ENCODE assay signal across 14 cellular contexts in genomic region chr3:177804032-177804431, GRCh38.
DNase-seq lines count a peak whose midpoint lies in the region; ATAC-seq and TF ChIP-seq lines count a peak whose summit lies in the region.
"Had no signal": no experiment of that assay in that cellular context is flagged by ENCODE, and none has a peak within 500 bp of the region (broad histone marks: within the 10 kb centered on the region; RNA-seq: fewer than 3 reads in every experiment).

No MANE protein-coding gene starts in this region.

- H3K4me1 Mint-ChIP-seq in osteocyte (ENCODE audit: unreplicated experiment) = peaks cover 46% of the 10 kb centered on the region

- H3K9me3 Mint-ChIP-seq in osteocyte (ENCODE audit: unreplicated experiment) = no peaks in the 10 kb centered on the region

- DNase-seq in NCI-H2029 treated with DMSO at 0.1 percent for 48 hours (lab: John Stamatoyannopoulos, UW) (peak; percentile 16), NCI-H2029 (lab: John Stamatoyannopoulos, UW) (no peak), left lobe of liver (ENCODE audit: low spot score) (no peak), osteocyte (ENCODE audit: extremely low spot score, unreplicated experiment) (no peak), left colon (no peak)
- DNase-seq: 8988T; AML-193; CD4-positive, CD25-positive, alpha-beta regulatory T cell; DMS53; GF-D8; HCEC 1CT; HFFc6 had no signal

- H3K27me3 Mint-ChIP-seq in osteocyte (ENCODE audit: unreplicated experiment) = no peaks in the 10 kb centered on the region

- ATAC-seq in left lobe of liver (peak; percentile 76), HG02973 (IDR thresholded peaks at IDR 0.05; ENCODE audit: unreplicated experiment) (no peak), HG03571 (IDR thresholded peaks at IDR 0.05; ENCODE audit: unreplicated experiment) (no peak), left colon (no peak)

- no peak overlapping the region for H3K4me3 Mint-ChIP-seq in osteocyte (ENCODE audit: unreplicated experiment)
- H3K4me3 Mint-ChIP-seq: CD4-positive, CD25-positive, alpha-beta regulatory T cell; HFFc6 had no signal

- H3K27ac Mint-ChIP-seq in osteocyte (ENCODE audit: unreplicated experiment) = peak overlapping the region; percentile 52
- H3K27ac Mint-ChIP-seq: CD4-positive, CD25-positive, alpha-beta regulatory T cell; HFFc6 had no signal

- H3K36me3 Mint-ChIP-seq in osteocyte (ENCODE audit: unreplicated experiment) = peaks cover 2% of the 10 kb centered on the region
- H3K36me3 Mint-ChIP-seq: CD4-positive, CD25-positive, alpha-beta regulatory T cell had no signal

- TF ChIP-seq CTCF in osteocyte (IDR thresholded peaks at IDR 0.05) = no peak

- intact Hi-C loops in left colon (cut with DNase I, micrococcal nuclease) = no loop called here
